In the genomic region with DNA sequence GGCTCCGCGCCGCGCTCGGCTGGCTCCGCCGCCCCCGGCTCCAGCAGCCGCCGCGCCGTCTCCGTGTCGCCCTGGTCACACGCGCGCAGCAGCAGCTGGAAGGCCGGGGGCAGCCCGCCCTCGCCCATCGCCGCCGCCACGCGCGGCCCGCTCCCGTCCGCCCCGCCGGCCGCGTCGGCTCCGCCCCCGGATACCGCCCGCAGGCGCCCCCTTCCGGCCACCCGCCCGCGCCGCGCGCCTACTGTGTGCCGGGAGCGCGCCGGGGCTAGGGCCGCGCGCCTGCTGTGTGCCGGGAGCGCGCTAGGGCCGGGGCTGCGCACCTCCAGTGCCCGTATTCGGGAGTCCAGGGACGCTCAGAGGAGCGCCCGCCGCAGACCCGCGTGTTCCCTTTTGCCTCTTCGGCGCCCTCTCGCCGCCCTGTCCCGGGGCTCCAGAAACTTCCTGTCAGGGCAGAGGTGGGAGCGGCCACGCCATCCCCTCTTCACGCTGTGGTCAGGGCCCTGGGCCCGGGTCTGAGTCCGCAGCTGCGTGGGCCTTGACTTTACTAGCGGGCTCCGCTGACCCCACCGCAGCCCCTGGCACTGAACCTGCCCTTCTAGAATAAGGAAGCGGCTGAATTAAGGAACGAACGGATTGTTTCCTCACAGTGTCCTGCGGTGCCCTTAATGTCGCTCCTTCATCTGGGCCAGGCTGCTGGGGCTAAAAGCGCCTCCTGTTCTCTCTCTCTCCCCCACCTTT, we compare ENCODE assay signal across 8 cellular contexts. TPM values are rescaled to one million over a fixed set of nuclear protein-coding genes. Genes with fewer than 3 reads are reported as not detected.
DNase-seq lines count a peak whose midpoint lies in the region; ATAC-seq and TF ChIP-seq lines count a peak whose summit lies in the region.

Gene ANKS6 (minus strand): TSS at position 192 of the 738 bp plus-strand sequence. CDS start 64 bp downstream, at position 128.

- TF ChIP-seq CTCF in epithelial cell of esophagus (IDR thresholded peaks at IDR 0.05; ENCODE audit: insufficient read depth, low read depth, low read length, missing control alignments), result no peak
- peak; percentile 55 for TF ChIP-seq CTCF in mucosa of descending colon (IDR thresholded peaks at IDR 0.05)

- intact Hi-C loops in mucosa of descending colon (cut with DNase I, micrococcal nuclease), result no loop called here

- H3K4me3 ChIP-seq in epithelial cell of esophagus (ENCODE audit: low read length) (peak within 1 kb of the TSS; percentile 57), mucosa of descending colon (peak within 1 kb of the TSS; percentile 48)

- no peaks in the 10 kb centered on the region for H3K36me3 ChIP-seq in mucosa of descending colon (ENCODE audit: low read depth)

- H3K9me3 ChIP-seq in mucosa of descending colon, result no peaks in the 10 kb centered on the region

- DNase-seq in AML-193 (lab: John Stamatoyannopoulos, UW), result peak; percentile 24 to 30
- DNase-seq in NOMO-1 (lab: John Stamatoyannopoulos, UW; ENCODE audit: unreplicated experiment in 2 of 2), result peak; percentile 58 to 79
- DNase-seq in activated T-cell treated with anti-CD3 and anti-CD28 coated beads for 1 hour (ENCODE audit: low read depth), result peak; percentile 84
- peak; percentile 79 for DNase-seq in epithelial cell of esophagus (ENCODE audit: low read depth)
- peak; percentile 85 to 93 (median 92) for DNase-seq in mucosa of descending colon
- peak; percentile 63 to 65 for DNase-seq in stimulated activated CD8-positive, alpha-beta memory T cell treated with anti-CD3 and anti-CD28 coated beads, Interleukin-4, amount 100 ng/mL, for 1 hour (ENCODE audit: low read depth in 2 of 2, low spot score in 1 of 2)

- H3K4me1 ChIP-seq in mucosa of descending colon (ENCODE audit: low read depth), result peaks cover 14% of the 10 kb centered on the region

- ATAC-seq in GM18909 (IDR thresholded peaks at IDR 0.05; ENCODE audit: poor library complexity, unreplicated experiment) (peak; percentile 85), HG03175 (IDR thresholded peaks at IDR 0.05; ENCODE audit: unreplicated experiment) (peak; percentile 88), mucosa of descending colon (peak; percentile 99)

RNA-seq across cellular contexts. Expression of gene ANKS6, which starts in this region (rescaled TPM):
- 10 to 100 TPM; 16.6 to 23.4 (median 22.4) TPM for total RNA-seq in mucosa of descending colon

Comparison
In these comparisons a context has a peak if more than half of its experiments do, and no peak if none do; other contexts are left out.
1. Peak in every context shown above with its lines: DNase-seq, ATAC-seq and H3K4me3 ChIP-seq.
2. DNase-seq: peak in every context shown above with its lines; median percentile 92 in mucosa of descending colon; 84 in activated T-cell treated with anti-CD3 and anti-CD28 coated beads for 1 hour; 79 in epithelial cell of esophagus; 68 in NOMO-1; 64 in stimulated activated CD8-positive, alpha-beta memory T cell treated with anti-CD3 and anti-CD28 coated beads, Interleukin-4, amount 100 ng/mL, for 1 hour; 27 in AML-193.